8 cellular contexts compared by ENCODE assay signal in the genomic region with DNA sequence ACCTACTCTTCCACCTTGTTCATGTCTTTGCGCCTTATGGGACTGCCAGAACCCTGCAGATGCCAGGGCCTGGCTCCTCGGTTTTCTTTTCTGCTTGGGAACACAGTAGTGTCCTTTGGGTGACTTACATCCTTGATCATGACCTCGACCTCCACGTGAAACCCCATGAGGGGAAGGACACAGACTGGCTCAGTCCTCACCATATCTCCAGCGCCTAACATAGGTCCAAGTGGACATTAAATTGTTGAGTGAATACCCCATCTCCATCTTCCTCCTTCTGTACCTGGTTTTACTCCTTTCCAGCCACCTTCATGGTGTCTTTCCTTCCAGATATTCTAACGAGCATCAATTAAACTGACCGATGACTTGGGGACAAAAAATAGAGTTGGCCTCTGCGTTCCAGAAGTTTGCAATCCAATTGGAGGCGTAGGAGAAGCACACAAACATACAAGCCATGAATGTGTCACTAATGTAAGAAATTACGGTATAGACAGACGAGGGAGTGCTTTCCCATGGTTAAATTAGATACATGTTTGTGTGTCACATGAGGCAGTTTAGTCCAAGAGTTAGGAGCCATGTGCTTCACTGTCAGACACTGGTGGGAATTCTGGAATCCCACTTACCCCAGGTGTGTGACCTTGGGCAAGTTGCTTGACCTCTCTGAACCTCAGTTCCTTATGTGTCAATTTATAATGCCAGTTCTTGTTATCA. TPM values are rescaled to one million over a fixed set of nuclear protein-coding genes. Genes with fewer than 3 reads are reported as not detected.
DNase-seq lines count a peak whose midpoint lies in the region; ATAC-seq and TF ChIP-seq lines count a peak whose summit lies in the region.

No MANE protein-coding gene starts in this region.

- H3K4me1 ChIP-seq in thoracic aorta (ENCODE audit: control insufficient read depth in 1 of 2, low read depth in 2 of 2): peaks cover 18 to 19% of the 10 kb centered on the region in 2 donors

- peaks cover 38% of the 10 kb centered on the region for H3K4me1 Mint-ChIP-seq in activated CD4-positive, alpha-beta T cell treated with anti-CD3 and anti-CD28 coated beads for 36 hours
- peaks cover 32% of the 10 kb centered on the region for H3K4me1 Mint-ChIP-seq in activated naive CD8-positive, alpha-beta T cell treated with anti-CD3 and anti-CD28 coated beads for 36 hours

- peak overlapping the region; percentile 76 to 78 for H3K27ac ChIP-seq in thoracic aorta

- H3K9me3 ChIP-seq in thoracic aorta: no peaks in the 10 kb centered on the region

- no peaks in the 10 kb centered on the region for H3K9me3 Mint-ChIP-seq in activated CD4-positive, alpha-beta T cell treated with anti-CD3 and anti-CD28 coated beads for 36 hours (ENCODE audit: low read depth)
- H3K9me3 Mint-ChIP-seq in activated naive CD8-positive, alpha-beta T cell treated with anti-CD3 and anti-CD28 coated beads for 36 hours: no peaks in the 10 kb centered on the region

- H3K27me3 ChIP-seq in kidney epithelial cell (ENCODE audit: control insufficient read depth, insufficient read depth, low read length): no peaks in the 10 kb centered on the region
- no peaks in the 10 kb centered on the region for H3K27me3 ChIP-seq in thoracic aorta (replicated peaks; ENCODE audit: insufficient read depth)

- ATAC-seq in activated CD4-positive, alpha-beta T cell treated with anti-CD3 and anti-CD28 coated beads for 36 hours: no peak
- ATAC-seq in thoracic aorta (ENCODE audit: insufficient number of reproducible peaks, low FRiP score, low read depth): no peak
- no peak for ATAC-seq in GM21367 (IDR thresholded peaks at IDR 0.05; ENCODE audit: unreplicated experiment)

- peak overlapping the region; percentile 96 for H3K27ac Mint-ChIP-seq in activated CD4-positive, alpha-beta T cell treated with anti-CD3 and anti-CD28 coated beads for 36 hours
- H3K27ac Mint-ChIP-seq in activated naive CD8-positive, alpha-beta T cell treated with anti-CD3 and anti-CD28 coated beads for 36 hours: peak overlapping the region; percentile 91

- H3K36me3 Mint-ChIP-seq in activated CD4-positive, alpha-beta T cell treated with anti-CD3 and anti-CD28 coated beads for 36 hours (ENCODE audit: low read depth): peaks cover 6% of the 10 kb centered on the region
- no peaks in the 10 kb centered on the region for H3K36me3 Mint-ChIP-seq in activated naive CD8-positive, alpha-beta T cell treated with anti-CD3 and anti-CD28 coated beads for 36 hours

- POLR2A ChIA-PET in activated CD4-positive, alpha-beta T cell treated with anti-CD3 and anti-CD28 coated beads for 36 hours (lab: Charles Lee): interaction anchor here (0.6 to 0.9 kb wide), 5 partner anchors 18 to 259 kb away, joined by 3 to 4 read pairs (median 3); a partner anchor contains a TSS

- H3K27me3 Mint-ChIP-seq in activated CD4-positive, alpha-beta T cell treated with anti-CD3 and anti-CD28 coated beads for 36 hours: no peaks in the 10 kb centered on the region
- peaks cover 4% of the 10 kb centered on the region for H3K27me3 Mint-ChIP-seq in activated naive CD8-positive, alpha-beta T cell treated with anti-CD3 and anti-CD28 coated beads for 36 hours

- intact Hi-C loops in activated CD4-positive, alpha-beta T cell treated with anti-CD3 and anti-CD28 coated beads for 36 hours (cut with DNase I, micrococcal nuclease): loop anchor here (1.0 to 10.0 kb wide), 8 partner anchors 8 to 712 kb away; a partner anchor contains a TSS

- peak overlapping the region; percentile 88 for H3K4me3 ChIP-seq in kidney epithelial cell (ENCODE audit: low read depth, low read length)
- H3K4me3 ChIP-seq in thoracic aorta: peak overlapping the region; percentile 79

- no peak for DNase-seq in activated CD4-positive, alpha-beta T cell treated with anti-CD3 and anti-CD28 coated beads for 36 hours
- DNase-seq in activated CD4-positive, alpha-beta T cell treated with anti-CD3 and anti-CD28 coated beads, Interleukin-2, amount 50 U/mL, for 4 hours: no peak
- no peak for DNase-seq in activated naive CD8-positive, alpha-beta T cell treated with anti-CD3 and anti-CD28 coated beads for 36 hours
- DNase-seq in kidney epithelial cell (ENCODE audit: low read depth) (no peak), thoracic aorta (ENCODE audit: low spot score) (no peak), NCI-H82 (lab: John Stamatoyannopoulos, UW) (no peak), RPMI8226 (no peak)

- CTCF ChIA-PET in activated CD4-positive, alpha-beta T cell treated with anti-CD3 and anti-CD28 coated beads for 36 hours (lab: Charles Lee): interaction anchor here (0.7 to 1.6 kb wide), 3 partner anchors 34 to 339 kb away, joined by 3 to 4 read pairs (median 3); no protein-coding TSS in a partner anchor

- peak overlapping the region; percentile 87 for H3K4me3 Mint-ChIP-seq in activated CD4-positive, alpha-beta T cell treated with anti-CD3 and anti-CD28 coated beads for 36 hours
- peak overlapping the region; percentile 87 for H3K4me3 Mint-ChIP-seq in activated naive CD8-positive, alpha-beta T cell treated with anti-CD3 and anti-CD28 coated beads for 36 hours

- TF ChIP-seq CTCF in kidney epithelial cell (IDR thresholded peaks at IDR 0.05; ENCODE audit: insufficient read depth, low read length, poor library complexity, severe bottlenecking): no peak
- no peak for TF ChIP-seq CTCF in thoracic aorta (IDR thresholded peaks at IDR 0.05)

- H3K36me3 ChIP-seq in kidney epithelial cell (ENCODE audit: control insufficient read depth, insufficient read depth, low read length) (no peaks in the 10 kb centered on the region), thoracic aorta (no peaks in the 10 kb centered on the region)

RNA-seq across cellular contexts. Expression of a gene that starts 0.9 kb away (rescaled TPM):
- total RNA-seq in activated CD4-positive, alpha-beta T cell treated with anti-CD3 and anti-CD28 coated beads for 36 hours: 10 to 100 TPM; 62.8 to 66.0 TPM
- total RNA-seq in activated naive CD8-positive, alpha-beta T cell treated with anti-CD3 and anti-CD28 coated beads for 36 hours: 10 to 100 TPM; 45.0 to 50.4 TPM
- total RNA-seq in kidney epithelial cell (35.3 and 42.9 TPM in 2 replicates), thoracic aorta (100 to 1,000 TPM in 1 of 2 donors, 10 to 100 TPM in 1; 74.5 to 106 TPM)
